11 cellular contexts compared by ENCODE assay signal in genomic region chr1:3656450-3657095, GRCh38. TPM values are rescaled to one million over a fixed set of nuclear protein-coding genes. Genes with fewer than 3 reads are reported as not detected.
DNase-seq lines count a peak whose midpoint lies in the region; ATAC-seq and TF ChIP-seq lines count a peak whose summit lies in the region.
"Had no signal": no experiment of that assay in that cellular context is flagged by ENCODE, and none has a peak within 500 bp of the region (broad histone marks: within the 10 kb centered on the region; RNA-seq: fewer than 3 reads in every experiment).

No MANE protein-coding gene starts in this region.

- peaks cover 66% of the 10 kb centered on the region for H3K27me3 ChIP-seq in gastroesophageal sphincter

- H3K27ac ChIP-seq in gastroesophageal sphincter, result no peak overlapping the region

- no peaks in the 10 kb centered on the region for H3K36me3 ChIP-seq in gastroesophageal sphincter

- peak; percentile 13 to 32 for ATAC-seq in activated T-cell treated with anti-CD3 and anti-CD28 coated beads, Interleukin-2, amount 50 U/mL, for 4 hours
- ATAC-seq in GM21390 (IDR thresholded peaks at IDR 0.05; ENCODE audit: unreplicated experiment) (peak; percentile 53), HG03342 (IDR thresholded peaks at IDR 0.05; ENCODE audit: unreplicated experiment) (peak; percentile 67), gastroesophageal sphincter (no peak)
- ATAC-seq: Right ventricle myocardium inferior had no signal

- TF ChIP-seq CTCF in gastroesophageal sphincter (IDR thresholded peaks at IDR 0.05), result no peak

- TF ChIP-seq EP300 in gastroesophageal sphincter (IDR thresholded peaks at IDR 0.05), result no peak

- no peaks in the 10 kb centered on the region for H3K4me1 Mint-ChIP-seq in activated T-cell treated with anti-CD3 and anti-CD28 coated beads, Interleukin-2, amount 50 U/mL, for 4 hours (ENCODE audit: low read depth)

- peaks cover 49% of the 10 kb centered on the region for H3K27me3 Mint-ChIP-seq in activated T-cell treated with anti-CD3 and anti-CD28 coated beads, Interleukin-2, amount 50 U/mL, for 4 hours (ENCODE audit: low read depth)

- TF ChIP-seq POLR2A in gastroesophageal sphincter (IDR thresholded peaks at IDR 0.05), result no peak

- no peak for DNase-seq in activated T-cell treated with anti-CD3 and anti-CD28 coated beads, Interleukin-2, amount 50 U/mL, for 4 hours
- no peak for DNase-seq in activated T-cell treated with anti-CD3 and anti-CD28 coated beads, Interleukin-2, amount 50 U/mL, for 48 hours
- DNase-seq in posterior vena cava (ENCODE audit: low spot score), result peak; percentile 69
- no peak for DNase-seq in putamen (ENCODE audit: low spot score)
- DNase-seq in ureter (ENCODE audit: low spot score), result no peak
- DNase-seq: NCI-H1694 had no signal

- H3K4me3 Mint-ChIP-seq in activated T-cell treated with anti-CD3 and anti-CD28 coated beads, Interleukin-2, amount 50 U/mL, for 4 hours, result no peak overlapping the region

- intact Hi-C loops in posterior vena cava (cut with DNase I), result no loop called here

- H3K4me1 ChIP-seq in gastroesophageal sphincter, result peaks cover 0 to 15% (median 6%) of the 10 kb centered on the region in 3 donors

- no peaks in the 10 kb centered on the region for H3K9me3 Mint-ChIP-seq in activated T-cell treated with anti-CD3 and anti-CD28 coated beads, Interleukin-2, amount 50 U/mL, for 4 hours

- 82 to 85% methylated on average over 6 to 8 of the region's 13 CpGs for whole genome bisulfite sequencing in gastroesophageal sphincter (ENCODE audit: low coverage in 1 of 2), 2 donors

- no peaks in the 10 kb centered on the region for H3K9me3 ChIP-seq in gastroesophageal sphincter

- H3K36me3 Mint-ChIP-seq in activated T-cell treated with anti-CD3 and anti-CD28 coated beads, Interleukin-2, amount 50 U/mL, for 4 hours (ENCODE audit: insufficient read depth), result no peaks in the 10 kb centered on the region

- H3K4me3 ChIP-seq in gastroesophageal sphincter, result no peak overlapping the region
- H3K4me3 ChIP-seq: smooth muscle cell had no signal

RNA-seq across cellular contexts. Expression of gene TP73, which starts 4.3 kb away (rescaled TPM):
- under 1 TPM; 0.05 to 0.16 (median 0.08) TPM for total RNA-seq in activated T-cell treated with anti-CD3 and anti-CD28 coated beads, Interleukin-2, amount 50 U/mL, for 4 hours
- not detected for total RNA-seq in posterior vena cava
- total RNA-seq in gastroesophageal sphincter, result under 1 TPM in 2 of 4 donors, not detected in 2; 0.19 to 0.22 TPM
- 3.7 TPM for total RNA-seq in ureter

RNA-seq across cellular contexts. Expression of gene WRAP73, which starts 6.7 kb away (rescaled TPM):
- total RNA-seq in activated T-cell treated with anti-CD3 and anti-CD28 coated beads, Interleukin-2, amount 50 U/mL, for 4 hours, result 10 to 100 TPM; 32.7 to 36.3 (median 34.5) TPM
- total RNA-seq in posterior vena cava (10 to 100 TPM; 10.9 to 13.7 TPM), gastroesophageal sphincter (10 to 100 TPM; 10.3 to 21.7 (median 14.5) TPM), ureter (18.3 TPM)

RNA-seq across cellular contexts. Expression of gene TPRG1L, which starts 31.8 kb away (rescaled TPM):
- total RNA-seq in activated T-cell treated with anti-CD3 and anti-CD28 coated beads, Interleukin-2, amount 50 U/mL, for 4 hours, result 10 to 100 TPM; 15.0 to 17.6 (median 16.0) TPM
- total RNA-seq in posterior vena cava (10 to 100 TPM; 37.5 to 45.6 TPM), gastroesophageal sphincter (10 to 100 TPM; 38.2 to 52.1 (median 46.6) TPM), ureter (54.7 TPM)

RNA-seq across cellular contexts. Expression of gene MEGF6, which starts 45.3 kb away (rescaled TPM):
- under 1 TPM; 0.43 to 0.98 (median 0.84) TPM for total RNA-seq in activated T-cell treated with anti-CD3 and anti-CD28 coated beads, Interleukin-2, amount 50 U/mL, for 4 hours
- total RNA-seq in posterior vena cava (100 to 1,000 TPM in 1 of 2 donors, 10 to 100 TPM in 1; 82.3 to 123 TPM), gastroesophageal sphincter (10 to 100 TPM in 2 of 4 donors, 1 to 10 TPM in 2; 4.7 to 15.5 (median 10.8) TPM), ureter (22.2 TPM)
